In genomic region chr21:45339430-45340405, GRCh38 we compare ENCODE assay signal across 18 cellular contexts. TPM values are rescaled to one million over a fixed set of nuclear protein-coding genes. Genes with fewer than 3 reads are reported as not detected.
DNase-seq lines count a peak whose midpoint lies in the region; ATAC-seq, FAIRE-seq and TF ChIP-seq lines count a peak whose summit lies in the region.
"Had no signal": no experiment of that assay in that cellular context is flagged by ENCODE, and none has a peak within 500 bp of the region (broad histone marks: within the 10 kb centered on the region; RNA-seq: fewer than 3 reads in every experiment).

No MANE protein-coding gene starts in this region.

- TF ChIP-seq EP300 in upper lobe of left lung (IDR thresholded peaks at IDR 0.05) = no peak

- intact Hi-C loops in Right ventricle myocardium superior (cut with DNase I) (no loop called here), cardiac septum (cut with DNase I) (no loop called here), pancreas (cut with DNase I) (no loop called here)

- H3K4me3 ChIP-seq in fibroblast of the aortic adventitia (ENCODE audit: low read depth, low read length) (no peak overlapping the region), pancreas (no peak overlapping the region), upper lobe of left lung (no peak overlapping the region)
- H3K4me3 ChIP-seq: A549; BLaER1 treated with 17β-estradiol and CSF1 and Interleukin-3, amounts not matched to agents 10 nM and 100 nM; GM12878 had no signal

- TF ChIP-seq CTCF in fibroblast of the aortic adventitia (IDR thresholded peaks at IDR 0.05; ENCODE audit: insufficient read depth, low read length) (no peak), pancreas (IDR thresholded peaks at IDR 0.05) (no peak), upper lobe of left lung (IDR thresholded peaks at IDR 0.05) (no peak)

- H3K27ac ChIP-seq in pancreas (peak overlapping the region in 3 of 4 donors; percentile 6 to 28 (median 12)), upper lobe of left lung (no peak overlapping the region)
- H3K27ac ChIP-seq: BLaER1 treated with 17β-estradiol and CSF1 and Interleukin-3, amounts not matched to agents 10 nM and 100 nM; HL-60 had no signal

- no peak for TF ChIP-seq POLR2A in upper lobe of left lung (IDR thresholded peaks at IDR 0.05)

- H3K27me3 ChIP-seq in pancreas = no peaks in the 10 kb centered on the region
- no peaks in the 10 kb centered on the region for H3K27me3 ChIP-seq in upper lobe of left lung
- H3K27me3 ChIP-seq: BLaER1 treated with 17β-estradiol and CSF1 and Interleukin-3, amounts not matched to agents 10 nM and 100 nM had no signal

- H3K4me1 ChIP-seq in pancreas (peaks cover 0 to 9% (median 4%) of the 10 kb centered on the region in 3 donors), upper lobe of left lung (peaks cover 0 to 5% (median 2%) of the 10 kb centered on the region in 4 donors)

- ATAC-seq in Right ventricle myocardium superior (ENCODE audit: poor library complexity) = peak; percentile 53
- ATAC-seq in pancreas = peak in 1 of 4 donors; percentile 40
- ATAC-seq in upper lobe of left lung (ENCODE audit: low FRiP score in 2 of 2) = no peak
- ATAC-seq in HG03139 (IDR thresholded peaks at IDR 0.05; ENCODE audit: unreplicated experiment) = no peak
- ATAC-seq: A549, GM12878 had no signal

- no peaks in the 10 kb centered on the region for H3K9me3 ChIP-seq in pancreas
- H3K9me3 ChIP-seq in upper lobe of left lung = no peaks in the 10 kb centered on the region
- H3K9me3 ChIP-seq: A549; BLaER1 treated with 17β-estradiol and CSF1 and Interleukin-3, amounts not matched to agents 10 nM and 100 nM had no signal

- FAIRE-seq in pancreas (lab: Jason Lieb, UNC) = no peak
- FAIRE-seq: A549, GM12878 had no signal

- peak; percentile 37 for DNase-seq in Right ventricle myocardium superior
- no peak for DNase-seq in cardiac septum (ENCODE audit: low spot score)
- DNase-seq in fibroblast of the aortic adventitia (ENCODE audit: low read depth) = peak; percentile 67
- DNase-seq in pancreas = peak in 1 of 6 donors; percentile 3
- DNase-seq in Kasumi-1 (lab: John Stamatoyannopoulos, UW) = no peak
- DNase-seq in NCI-H1694 treated with DMSO at 0.1 percent for 48 hours (lab: John Stamatoyannopoulos, UW) = no peak
- no peak for DNase-seq in upper lobe of left lung
- DNase-seq: DMS 273 treated with DMSO at 0.1 percent for 48 hours; GDM1; GOT3; NCI-H1930; NCI-H69; NK-92 treated with Interleukin-12 subunit alpha and Interleukin-12 subunit beta, amount 100 ng/mL, for 24 hours had no signal

- H3K36me3 ChIP-seq in pancreas (no peaks in the 10 kb centered on the region), upper lobe of left lung (no peaks in the 10 kb centered on the region)
- H3K36me3 ChIP-seq: BLaER1 treated with 17β-estradiol and CSF1 and Interleukin-3, amounts not matched to agents 10 nM and 100 nM had no signal

- 35 to 40% methylated on average over 19 of the region's 19 CpGs for WGBS in pancreas, 2 donors
- WGBS in upper lobe of left lung, 2 donors = 61 to 64% methylated on average over 19 of the region's 19 CpGs

RNA-seq across cellular contexts. Expression of gene POFUT2, which starts 52.0 kb away (rescaled TPM):
- total RNA-seq in Right ventricle myocardium superior (15.3 TPM), cardiac septum (20.1 TPM), fibroblast of the aortic adventitia (ENCODE audit: low replicate concordance) (23.8 and 48.6 TPM in 2 replicates), pancreas (10 to 100 TPM; 10.1 to 22.5 (median 13.5) TPM), upper lobe of left lung (10 to 100 TPM; 19.9 to 89.1 (median 32.5) TPM)
- polyA plus RNA-seq in pancreas = 10 to 100 TPM; 42.5 to 46.9 TPM

Comparison
In these comparisons a context has a peak if more than half of its experiments do, and no peak if none do; other contexts are left out.
1. DNase-seq: peak in Right ventricle myocardium superior (single experiment) and fibroblast of the aortic adventitia (single experiment); none in cardiac septum (single experiment), Kasumi-1 (0 of 2), NCI-H1694 treated with DMSO at 0.1 percent for 48 hours (single experiment) and upper lobe of left lung (0 of 2).
2. H3K27ac ChIP-seq: peak in pancreas (3 of 4); none in upper lobe of left lung (0 of 4).